ENCODE assay signal across 8 cellular contexts in genomic region chr17:81859906-81860755, GRCh38. TPM values are rescaled to one million over a fixed set of nuclear protein-coding genes. Genes with fewer than 3 reads are reported as not detected.
DNase-seq lines count a peak whose midpoint lies in the region; ATAC-seq and TF ChIP-seq lines count a peak whose summit lies in the region.

P4HB (minus strand) TSS chr17:81860535; CDS start chr17:81860471, 64 bp downstream.

- peak; percentile 75 for ATAC-seq in HG02588 (IDR thresholded peaks at IDR 0.05; ENCODE audit: unreplicated experiment)

- no peaks in the 10 kb centered on the region for H3K27me3 Mint-ChIP-seq in nephron (ENCODE audit: low read depth)

- peak within 1 kb of the TSS; percentile 63 to 95 (median 83) for H3K27ac Mint-ChIP-seq in nephron

- peaks cover 21% of the 10 kb centered on the region for H3K4me1 Mint-ChIP-seq in nephron

- DNase-seq in GM06990 (ENCODE audit: extremely low read depth, insufficient read length) (peak; percentile 50), epithelial cell of proximal tubule (ENCODE audit: low read depth) (no peak), NCI-H2107 (lab: John Stamatoyannopoulos, UW) (no peak), SKM-1 (lab: John Stamatoyannopoulos, UW; ENCODE audit: unreplicated experiment) (no peak), cortex of kidney (lab: John Stamatoyannopoulos, UW) (no peak)

- no peak for TF ChIP-seq CTCF in GM06990 (IDR thresholded peaks at IDR 0.05; ENCODE audit: insufficient read depth, low read length, poor library complexity, severe bottlenecking)
- no peak for TF ChIP-seq CTCF in epithelial cell of proximal tubule (conservative IDR thresholded peaks at IDR 0.05; ENCODE audit: low read depth, low read length)
- TF ChIP-seq CTCF in nephron (IDR thresholded peaks at IDR 0.05; ENCODE audit: unreplicated experiment in 3 of 3), result no peak

- H3K27me3 ChIP-seq in GM06990 (replicated peaks; ENCODE audit: control insufficient read depth, insufficient read depth, low read length), result no peaks in the 10 kb centered on the region

- intact Hi-C loops in T-helper 2 cell treated with Interferon-gamma antibody and Interleukin-4, amounts not matched to agents 100 ng/mL and 5 ng/mL, for 36 hours (cut with micrococcal nuclease), result loop anchor here (1.0 to 5.0 kb wide), 6 partner anchors 27 to 348 kb away; partner anchors contain the start of genes ACTG1, ALYREF, ANAPC11 and MAFG

- no peaks in the 10 kb centered on the region for H3K9me3 Mint-ChIP-seq in nephron

- H3K4me3 ChIP-seq in GM06990 (replicated peaks; ENCODE audit: low read depth, low read length), result peak within 1 kb of the TSS; percentile 87
- peak within 1 kb of the TSS; percentile 93 for H3K4me3 ChIP-seq in epithelial cell of proximal tubule (ENCODE audit: low read depth, low read length)

- peak within 1 kb of the TSS; percentile 94 to 97 (median 96) for H3K4me3 Mint-ChIP-seq in nephron

- peaks cover 28% of the 10 kb centered on the region for H3K36me3 Mint-ChIP-seq in nephron (ENCODE audit: low read depth)

- peaks cover 28% of the 10 kb centered on the region for H3K36me3 ChIP-seq in GM06990 (ENCODE audit: control insufficient read depth, insufficient read depth, low read length)

RNA-seq across cellular contexts. Expression of gene P4HB, which starts in this region (rescaled TPM):
- 589 and 618 TPM in 2 replicates for total RNA-seq in T-helper 2 cell treated with Interferon-gamma antibody and Interleukin-4, amounts not matched to agents 100 ng/mL and 5 ng/mL, for 36 hours
- total RNA-seq in epithelial cell of proximal tubule, result 932 and 1,272 TPM in 2 replicates
